Comparison of ENCODE assay signal across 8 cellular contexts in the genomic region with DNA sequence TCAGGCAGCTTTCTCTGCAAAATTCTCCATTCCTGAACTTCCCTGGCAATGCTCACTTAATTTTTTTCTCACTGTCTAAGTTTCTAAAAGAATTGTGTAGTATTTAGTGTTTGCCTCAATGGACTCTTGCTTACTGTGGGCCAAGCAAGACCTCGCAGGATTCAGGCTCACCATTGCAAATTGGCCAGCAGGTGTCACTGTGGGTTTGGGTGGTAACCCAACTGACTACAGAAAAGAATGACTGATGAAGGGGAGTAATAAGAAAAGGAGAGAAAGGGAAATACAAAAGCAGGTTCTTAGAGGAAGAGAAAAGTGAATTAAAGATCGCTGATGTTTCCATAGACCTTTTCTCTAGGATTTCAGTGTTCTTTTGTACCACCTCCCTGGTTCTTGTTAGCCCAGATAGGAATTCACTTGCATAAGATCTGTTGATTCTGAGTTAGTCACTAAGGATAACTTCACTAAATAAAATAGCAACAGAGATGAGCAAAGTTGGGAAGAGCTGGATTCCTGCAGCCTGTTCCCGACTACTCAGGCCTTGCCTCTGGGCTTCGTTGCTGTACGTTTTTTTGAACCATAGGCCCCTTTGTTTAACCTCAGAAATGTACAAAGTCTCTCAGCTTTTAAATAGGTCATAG.
DNase-seq lines count a peak whose midpoint lies in the region; ATAC-seq and TF ChIP-seq lines count a peak whose summit lies in the region.

No MANE protein-coding gene starts in this region.

- no peaks in the 10 kb centered on the region for H3K36me3 ChIP-seq in upper lobe of right lung

- peak; percentile 80 for ATAC-seq in GM18517 (IDR thresholded peaks at IDR 0.05; ENCODE audit: unreplicated experiment)
- ATAC-seq in HG03354 (IDR thresholded peaks at IDR 0.05; ENCODE audit: poor library complexity, severe bottlenecking, unreplicated experiment): peak; percentile 85
- peak; percentile 68 for ATAC-seq in foreskin keratinocyte
- ATAC-seq in upper lobe of right lung: peak; percentile 93

- no peaks in the 10 kb centered on the region for H3K9me3 ChIP-seq in upper lobe of right lung

- peak; percentile 92 for TF ChIP-seq CTCF in foreskin keratinocyte (conservative IDR thresholded peaks at IDR 0.05)
- peak; percentile 82 for TF ChIP-seq CTCF in upper lobe of right lung (IDR thresholded peaks at IDR 0.05)

- H3K4me1 ChIP-seq in foreskin keratinocyte (no peaks in the 10 kb centered on the region), upper lobe of right lung (no peaks in the 10 kb centered on the region)

- H3K27me3 ChIP-seq in foreskin keratinocyte (no peaks in the 10 kb centered on the region), upper lobe of right lung (no peaks in the 10 kb centered on the region)

- intact Hi-C loops in upper lobe of right lung (cut with DNase I): loop anchor here (10.0 kb wide), 1 partner anchor 635 kb away; no protein-coding TSS in a partner anchor

- no peak overlapping the region for H3K27ac ChIP-seq in foreskin keratinocyte
- no peak overlapping the region for H3K27ac ChIP-seq in upper lobe of right lung

- DNase-seq in AML-193 (lab: John Stamatoyannopoulos, UW) (peak; percentile 20), NCI-H526 (lab: John Stamatoyannopoulos, UW) (peak; percentile 66 to 83), activated T-cell treated with anti-CD3 and anti-CD28 coated beads for 4 hours (peak; percentile 6), foreskin keratinocyte (peak; percentile 31 to 54), nucleus accumbens (lab: John Stamatoyannopoulos, UW) (peak in 52 of 56 donors; percentile 2 to 85 (median 46)), upper lobe of right lung (peak; percentile 75)

- no peak overlapping the region for H3K4me3 ChIP-seq in upper lobe of right lung

Comparison
In these comparisons a context has a peak if more than half of its experiments do, and no peak if none do; other contexts are left out.
1. DNase-seq: peak in every context shown above with its lines; median percentile 75 in upper lobe of right lung; 74 in NCI-H526; 46 in nucleus accumbens; 42 in foreskin keratinocyte; 20 in AML-193; 6 in activated T-cell treated with anti-CD3 and anti-CD28 coated beads for 4 hours.